Comparison of ENCODE assay signal across 16 cellular contexts in genomic region chr5:83085106-83085505, GRCh38. TPM values are rescaled to one million over a fixed set of nuclear protein-coding genes. Genes with fewer than 3 reads are reported as not detected.
DNase-seq lines count a peak whose midpoint lies in the region; ATAC-seq, FAIRE-seq and TF ChIP-seq lines count a peak whose summit lies in the region.
"Had no signal": no experiment of that assay in that cellular context is flagged by ENCODE, and none has a peak within 500 bp of the region (broad histone marks: within the 10 kb centered on the region; RNA-seq: fewer than 3 reads in every experiment).

No MANE protein-coding gene starts in this region.

- no peak overlapping the region for H3K9ac ChIP-seq in PC-3 (ENCODE audit: low read length)
- H3K9ac ChIP-seq in HepG2 (ENCODE audit: insufficient read depth, low read depth, low read length): no peak overlapping the region

- H3K36me3 ChIP-seq in PC-3 (ENCODE audit: low read depth, low read length) (no peaks in the 10 kb centered on the region), HepG2 (replicated peaks in 1 of 2; ENCODE audit: control insufficient read depth in 1 of 2, insufficient read depth in 2 of 2, low read length in 2 of 2) (no peaks in the 10 kb centered on the region)

- no peak for TF ChIP-seq RAD21 in HepG2 (CRISPR knock-in tag; IDR thresholded peaks at IDR 0.05)

- H3K36me3 Mint-ChIP-seq in activated T-cell treated with anti-CD3 and anti-CD28 coated beads, Interleukin-2, amount 50 U/mL, for 24 hours (ENCODE audit: low read depth): peaks cover 2% of the 10 kb centered on the region

- H3K4me3 ChIP-seq in PC-3 (ENCODE audit: low read length) (no peak overlapping the region), HepG2 (replicated peaks in 1 of 3; ENCODE audit: insufficient read depth in 1 of 3, low read depth in 2 of 3, low read length in 3 of 3) (no peak overlapping the region)
- H3K4me3 ChIP-seq: SK-N-MC had no signal

- no peaks in the 10 kb centered on the region for H3F3A ChIP-seq in PC-3 (ENCODE audit: low read length, unreplicated experiment)

- H3K27me3 Mint-ChIP-seq in activated T-cell treated with anti-CD3 and anti-CD28 coated beads, Interleukin-2, amount 50 U/mL, for 24 hours: no peaks in the 10 kb centered on the region

- CTCF ChIA-PET in PC-3 (lab: Charles Lee) (no interaction called here), HepG2 (lab: Yijun Ruan, JAX; ENCODE audit: low intra/inter-chr PET ratio, low total read pairs) (no interaction called here)

- H3K27me3 ChIP-seq in PC-3 (ENCODE audit: low read length): no peaks in the 10 kb centered on the region
- H3K27me3 ChIP-seq in HepG2 (ENCODE audit: control insufficient read depth in 1 of 2, insufficient read depth in 2 of 2, low read length in 2 of 2): no peaks in the 10 kb centered on the region

- ATAC-seq in PC-3 (peak; percentile 55), HepG2 (peak; percentile 96), HG03469 (IDR thresholded peaks at IDR 0.05; ENCODE audit: unreplicated experiment) (no peak)

- no peak overlapping the region for H2AFZ ChIP-seq in PC-3 (ENCODE audit: low read length)
- no peak overlapping the region for H2AFZ ChIP-seq in HepG2 (ENCODE audit: low read length)

- TF ChIP-seq EP300 in HepG2 (IDR thresholded peaks at IDR 0.05; ENCODE audit: low read depth in 2 of 2, low read length in 2 of 2) (peak; percentile 29 to 93; a peak in 3 of 4 replicates), HepG2 (CRISPR knock-in tag; IDR thresholded peaks at IDR 0.05; ENCODE audit: borderline replicate concordance) (peak; percentile 69; the same call in 1 of the 2 replicates)

- H3K9me3 ChIP-seq in PC-3 (ENCODE audit: low read length) (no peaks in the 10 kb centered on the region), HepG2 (ENCODE audit: low read length) (peaks cover 3% of the 10 kb centered on the region; the same call in 1 of the 2 replicates)

- H3K4me3 Mint-ChIP-seq in activated T-cell treated with anti-CD3 and anti-CD28 coated beads, Interleukin-2, amount 50 U/mL, for 24 hours: no peak overlapping the region
- H3K4me3 Mint-ChIP-seq: H9 had no signal

- BruUV-seq in PC-3 (replicated peaks; lab: Mats Ljungman, UMichigan): no TSS peak
- BruUV-seq in HepG2 (replicated peaks; lab: Mats Ljungman, UMichigan): no TSS peak

- no peaks in the 10 kb centered on the region for H3K9me2 ChIP-seq in PC-3 (replicated peaks; ENCODE audit: low read length)

- H3K27ac ChIP-seq in PC-3 (ENCODE audit: low read length) (no peak overlapping the region), HepG2 (ENCODE audit: extremely low read length, insufficient read depth, low read length) (no peak overlapping the region)
- H3K27ac ChIP-seq: C4-2B, SK-N-MC had no signal

- H3K4me2 ChIP-seq in PC-3 (ENCODE audit: low read length) (no peak overlapping the region), HepG2 (ENCODE audit: low read depth, low read length) (peak overlapping the region; percentile 15; the same call in 1 of the 2 replicates)

- TF ChIP-seq POLR2A in HepG2 (IDR thresholded peaks at IDR 0.05; ENCODE audit: insufficient read depth in 1 of 2, low read depth in 2 of 2, low read length in 2 of 2): no peak

- 6% methylated on average over 2 of the region's 2 CpGs for WGBS in HepG2 (ENCODE audit: low lambda C conversion rate)

- no peak overlapping the region for H3K27ac Mint-ChIP-seq in activated T-cell treated with anti-CD3 and anti-CD28 coated beads, Interleukin-2, amount 50 U/mL, for 24 hours
- H3K27ac Mint-ChIP-seq: H9 had no signal

- in situ Hi-C loops in HepG2 (cut with HindIII; ENCODE audit: extremely low pct_ligation_motif_present, low pct_unique_long_range_greater_than_20kb): loop anchor here (25.0 kb wide), 2 partner anchors 477 to 723 kb away; no protein-coding TSS in a partner anchor

- intact Hi-C loops in PC-3 (cut with micrococcal nuclease) (no loop called here), HepG2 (cut with micrococcal nuclease; ENCODE audit: unreplicated experiment) (loop anchor here (2.0 kb wide), 2 partner anchors 40 to 450 kb away; no protein-coding TSS in a partner anchor)

- H3K79me2 ChIP-seq in PC-3 (ENCODE audit: low read length) (no peaks in the 10 kb centered on the region), HepG2 (ENCODE audit: insufficient read depth, low read length) (no peaks in the 10 kb centered on the region)

- no peaks in the 10 kb centered on the region for H3K4me1 Mint-ChIP-seq in activated T-cell treated with anti-CD3 and anti-CD28 coated beads, Interleukin-2, amount 50 U/mL, for 24 hours (ENCODE audit: low read depth)

- peaks cover 3% of the 10 kb centered on the region for H3K9me3 Mint-ChIP-seq in activated T-cell treated with anti-CD3 and anti-CD28 coated beads, Interleukin-2, amount 50 U/mL, for 24 hours

- peak; percentile 26 for DNase-seq in COR-L47 (lab: John Stamatoyannopoulos, UW)
- peak; percentile 55 for DNase-seq in DMS53 treated with DMSO at 0.1 percent for 48 hours (lab: John Stamatoyannopoulos, UW; ENCODE audit: unreplicated experiment)
- peak; percentile 38 for DNase-seq in PC-3
- DNase-seq in HepG2 (ENCODE audit: low spot score): peak; percentile 71
- DNase-seq in SW480 (ENCODE audit: low spot score): no peak
- DNase-seq in activated T-cell treated with anti-CD3 and anti-CD28 coated beads, Interleukin-2, amount 50 U/mL, for 24 hours: no peak
- DNase-seq: H9, KG1, NCI-H1694 treated with DMSO at 0.1 percent for 48 hours, NCI-H2171, NCI-H526, SHP77 had no signal

- POLR2A ChIA-PET in PC-3 (lab: Charles Lee; ENCODE audit: unreplicated experiment) (no interaction called here), HepG2 (lab: Yijun Ruan, JAX) (no interaction called here)

- 0 out of 2 replicates have a peak, but pooled peaks cover 5% of the 10 kb centered on the region for H3K4me1 ChIP-seq in PC-3 (ENCODE audit: insufficient read depth, low read length)
- H3K4me1 ChIP-seq in HepG2 (ENCODE audit: insufficient read depth, low read length): peaks cover 21% of the 10 kb centered on the region

- FAIRE-seq in HepG2 (lab: Jason Lieb, UNC): peak; percentile 56
- FAIRE-seq: G401.6 had no signal

- H4K20me1 ChIP-seq in PC-3 (ENCODE audit: low read length) (no peaks in the 10 kb centered on the region), HepG2 (ENCODE audit: insufficient read depth, low read length) (no peaks in the 10 kb centered on the region)

- TF ChIP-seq CTCF in PC-3 (conservative IDR thresholded peaks at IDR 0.05; ENCODE audit: low read depth, low read length): no peak
- no peak for TF ChIP-seq CTCF in HepG2 (CRISPR knock-in tag; IDR thresholded peaks at IDR 0.05)

TF ChIP-seq in HepG2, 621 proteins besides CTCF, POLR2A, EP300 and RAD21 (continues in another document):
- TF ChIP-seq GPN1 (CRISPR knock-in tag; IDR thresholded peaks at IDR 0.05; ENCODE audit: borderline replicate concordance): no peak
- peak; percentile 62 for TF ChIP-seq CREM (IDR thresholded peaks at IDR 0.05)
- no peak for TF ChIP-seq CREM (CRISPR knock-in tag; IDR thresholded peaks at IDR 0.05)

RNA-seq across cellular contexts. Expression of gene XRCC4, which starts 7.8 kb away (rescaled TPM):
- total RNA-seq in PC-3 (2014; rRNA removed): 11.5 and 13.8 TPM in 2 replicates
- 12.6 and 21.8 TPM in 2 replicates for total RNA-seq in HepG2 (2016; rRNA removed; fragmentation: Illumina TruSeq; extraction: Trizol)
- 3.6 and 3.7 TPM in 2 replicates for total RNA-seq in HepG2 (2016; cell fraction: cytosol; rRNA removed; fragmentation: Illumina TruSeq; extraction: Trizol; ENCODE audit: low read depth)
- total RNA-seq in HepG2 (2016; cell fraction: insoluble cytoplasmic fraction; rRNA removed; fragmentation: Illumina TruSeq; extraction: Trizol): 13.0 and 21.9 TPM in 2 replicates
- total RNA-seq in HepG2 (2016; cell fraction: membrane; rRNA removed; fragmentation: Illumina TruSeq; extraction: Trizol): 4.2 and 5.0 TPM in 2 replicates
- 15.2 and 16.2 TPM in 2 replicates for total RNA-seq in HepG2 (2016; cell fraction: nucleus; rRNA removed; fragmentation: Illumina TruSeq; extraction: Trizol)
- polyA plus RNA-seq in HepG2 (2011; rRNA removed): 2.0 and 2.8 TPM in 2 replicates
- 0.98 and 1.6 TPM in 2 replicates for polyA plus RNA-seq in HepG2 (2011; cell fraction: cytosol; rRNA removed)
- polyA plus RNA-seq in HepG2 (2011; cell fraction: nucleus; rRNA removed): 0.58 and 0.66 TPM in 2 replicates
- polyA plus RNA-seq in HepG2 (2012): 3.8 and 6.4 TPM in 2 replicates
- polyA plus RNA-seq in HepG2 (2016; cell fraction: cytosol; fragmentation: Illumina TruSeq; extraction: Trizol; ENCODE audit: low read depth): 1.5 and 1.9 TPM in 2 replicates
- 17.3 and 22.9 TPM in 2 replicates for polyA plus RNA-seq in HepG2 (2016; cell fraction: insoluble cytoplasmic fraction; fragmentation: Illumina TruSeq; extraction: Trizol; ENCODE audit: low read depth)
- 2.8 and 2.9 TPM in 2 replicates for polyA plus RNA-seq in HepG2 (2016; cell fraction: membrane; fragmentation: Illumina TruSeq; extraction: Trizol; ENCODE audit: low read depth)
- 6.1 TPM in 2 replicates for polyA plus RNA-seq in HepG2 (2016; cell fraction: nucleus; fragmentation: Illumina TruSeq; extraction: Trizol; ENCODE audit: insufficient read depth, low read depth)
- polyA minus RNA-seq in HepG2 (2011; rRNA and poly(A)+ RNA removed; ENCODE audit: low replicate concordance): 0.46 and 1.4 TPM in 2 replicates
- 1.1 and 1.6 TPM in 2 replicates for polyA minus RNA-seq in HepG2 (2011; cell fraction: cytosol; rRNA and poly(A)+ RNA removed)
- 11.3 and 12.4 TPM in 2 replicates for polyA minus RNA-seq in HepG2 (2011; cell fraction: nucleus; rRNA and poly(A)+ RNA removed)

RNA-seq across cellular contexts. Expression of gene TMEM167A, which starts 7.9 kb away (rescaled TPM):
- total RNA-seq in PC-3 (2014; rRNA removed) (25.1 and 35.7 TPM in 2 replicates), HepG2 (2016; rRNA removed; fragmentation: Illumina TruSeq; extraction: Trizol) (78.7 and 122 TPM in 2 replicates)
- 56.0 and 68.4 TPM in 2 replicates for total RNA-seq in HepG2 (2016; cell fraction: cytosol; rRNA removed; fragmentation: Illumina TruSeq; extraction: Trizol; ENCODE audit: low read depth)
- 83.6 and 113 TPM in 2 replicates for total RNA-seq in HepG2 (2016; cell fraction: insoluble cytoplasmic fraction; rRNA removed; fragmentation: Illumina TruSeq; extraction: Trizol)
- 101 and 103 TPM in 2 replicates for total RNA-seq in HepG2 (2016; cell fraction: membrane; rRNA removed; fragmentation: Illumina TruSeq; extraction: Trizol)
- 48.5 and 52.0 TPM in 2 replicates for total RNA-seq in HepG2 (2016; cell fraction: nucleus; rRNA removed; fragmentation: Illumina TruSeq; extraction: Trizol)
- 31.2 and 47.0 TPM in 2 replicates for polyA plus RNA-seq in HepG2 (2011; rRNA removed)
- 14.8 and 24.3 TPM in 2 replicates for polyA plus RNA-seq in HepG2 (2011; cell fraction: cytosol; rRNA removed)
- 10.8 and 14.5 TPM in 2 replicates for polyA plus RNA-seq in HepG2 (2011; cell fraction: nucleus; rRNA removed)
- 51.1 and 68.1 TPM in 2 replicates for polyA plus RNA-seq in HepG2 (2012)
- 124 and 160 TPM in 2 replicates for polyA plus RNA-seq in HepG2 (2016; cell fraction: cytosol; fragmentation: Illumina TruSeq; extraction: Trizol; ENCODE audit: low read depth)
- 154 and 158 TPM in 2 replicates for polyA plus RNA-seq in HepG2 (2016; cell fraction: insoluble cytoplasmic fraction; fragmentation: Illumina TruSeq; extraction: Trizol; ENCODE audit: low read depth)
- polyA plus RNA-seq in HepG2 (2016; cell fraction: membrane; fragmentation: Illumina TruSeq; extraction: Trizol; ENCODE audit: low read depth): 139 and 166 TPM in 2 replicates
- 110 and 111 TPM in 2 replicates for polyA plus RNA-seq in HepG2 (2016; cell fraction: nucleus; fragmentation: Illumina TruSeq; extraction: Trizol; ENCODE audit: insufficient read depth, low read depth)
- polyA minus RNA-seq in HepG2 (2011; rRNA and poly(A)+ RNA removed; ENCODE audit: low replicate concordance): 10.9 and 15.7 TPM in 2 replicates
- 18.0 and 21.0 TPM in 2 replicates for polyA minus RNA-seq in HepG2 (2011; cell fraction: cytosol; rRNA and poly(A)+ RNA removed)
- 49.2 and 65.1 TPM in 2 replicates for polyA minus RNA-seq in HepG2 (2011; cell fraction: nucleus; rRNA and poly(A)+ RNA removed)

Comparison
In these comparisons a context has a peak if more than half of its experiments do, and no peak if none do; other contexts are left out.
1. DNase-seq: peak in COR-L47 (single experiment), DMS53 treated with DMSO at 0.1 percent for 48 hours (single experiment), PC-3 (single experiment) and HepG2 (single experiment); none in SW480 (single experiment) and activated T-cell treated with anti-CD3 and anti-CD28 coated beads, Interleukin-2, amount 50 U/mL, for 24 hours (single experiment).